ENCODE assay signal across 5 cellular contexts in genomic region chr9:106526805-106527204, GRCh38.
"Had no signal": no experiment of that assay in that cellular context is flagged by ENCODE, and none has a peak within 500 bp of the region (broad histone marks: within the 10 kb centered on the region; RNA-seq: fewer than 3 reads in every experiment).

No MANE protein-coding gene starts in this region.

- H3K4me3 ChIP-seq: GM23338 had no signal

- H3K4me2 ChIP-seq: GM23338 had no signal

- DNase-seq: H9, HCEC 1CT, KG1 had no signal

- H3K27ac ChIP-seq: HL-60 had no signal
